ENCODE assay signal across 9 cellular contexts in the genomic region with DNA sequence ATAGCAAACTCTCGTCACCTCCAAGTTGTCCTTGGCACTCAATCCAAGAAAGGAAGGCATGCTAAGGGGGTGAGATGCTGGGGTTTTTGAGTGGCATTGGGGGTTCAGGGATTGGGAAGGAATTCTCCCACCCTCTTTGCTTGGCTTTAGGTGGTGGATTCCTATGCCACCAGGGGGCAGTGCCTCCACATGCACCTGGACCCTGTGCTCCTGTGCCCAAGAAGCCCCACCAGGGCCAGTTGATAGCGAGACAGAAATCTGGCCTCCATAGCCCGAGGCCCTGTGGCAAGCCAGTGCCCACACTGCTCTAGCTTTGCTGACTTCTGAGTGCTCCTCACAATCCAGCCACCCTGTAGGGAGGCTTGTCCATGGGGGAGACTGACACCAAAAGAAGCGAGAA. TPM values are rescaled to one million over a fixed set of nuclear protein-coding genes. Genes with fewer than 3 reads are reported as not detected.
A peak's percentile ranks its signal among the peaks of the same experiment; 100 is the strongest.
DNase-seq lines count a peak whose midpoint lies in the region; ATAC-seq and TF ChIP-seq lines count a peak whose summit lies in the region.
"Had no signal": no experiment of that assay in that cellular context is flagged by ENCODE, and none has a peak within 500 bp of the region (broad histone marks: within the 10 kb centered on the region; RNA-seq: fewer than 3 reads in every experiment).

No MANE protein-coding gene starts in this region.

- peaks cover 11% of the 10 kb centered on the region for H3K27me3 Mint-ChIP-seq in progenitor cell of endocrine pancreas

- intact Hi-C loops in left ventricle myocardium inferior (cut with micrococcal nuclease) (no loop called here), left ventricle myocardium superior (cut with micrococcal nuclease) (no loop called here)

- DNase-seq in left ventricle myocardium inferior: no peak
- DNase-seq in left ventricle myocardium superior: no peak
- DNase-seq in Jurkat, Clone E6-1 (ENCODE audit: low read depth, low spot score): peak; percentile 1
- DNase-seq in brain microvascular endothelial cell: peak; percentile 13
- DNase-seq in progenitor cell of endocrine pancreas (ENCODE audit: low spot score, unreplicated experiment): no peak
- no peak for DNase-seq in anterior cingulate cortex (lab: John Stamatoyannopoulos, UW)
- DNase-seq in central memory CD4-positive, alpha-beta T cell: no peak

- no peak overlapping the region for H3K4me3 Mint-ChIP-seq in progenitor cell of endocrine pancreas (ENCODE audit: low read depth)

- no peak overlapping the region for H3K27ac Mint-ChIP-seq in progenitor cell of endocrine pancreas

- H3K9me3 Mint-ChIP-seq in progenitor cell of endocrine pancreas (ENCODE audit: low read depth): peaks cover 5% of the 10 kb centered on the region

- H3K4me3 ChIP-seq in left ventricle myocardium inferior (no peak overlapping the region), brain microvascular endothelial cell (ENCODE audit: low read depth, low read length) (no peak overlapping the region)
- no peak overlapping the region for H3K4me3 ChIP-seq in Jurkat, Clone E6-1 (ENCODE audit: low read length)

- TF ChIP-seq CTCF in left ventricle myocardium inferior (IDR thresholded peaks at IDR 0.05; ENCODE audit: borderline replicate concordance) (peak; percentile 58), brain microvascular endothelial cell (IDR thresholded peaks at IDR 0.05; ENCODE audit: low read depth, low read length, missing control alignments) (peak; percentile 59), progenitor cell of endocrine pancreas (IDR thresholded peaks at IDR 0.05; ENCODE audit: unreplicated experiment) (peak; percentile 47)

- no peaks in the 10 kb centered on the region for H3K36me3 Mint-ChIP-seq in progenitor cell of endocrine pancreas (ENCODE audit: insufficient read depth)

- H3K27me3 ChIP-seq in left ventricle myocardium inferior (ENCODE audit: low read depth): no peaks in the 10 kb centered on the region
- no peaks in the 10 kb centered on the region for H3K27me3 ChIP-seq in brain microvascular endothelial cell (replicated peaks)

- H3K9me3 ChIP-seq in left ventricle myocardium inferior (replicated peaks): no peaks in the 10 kb centered on the region

- H3K4me1 ChIP-seq in left ventricle myocardium inferior: no peaks in the 10 kb centered on the region

- ATAC-seq in left ventricle myocardium superior (no peak), HG02938 (IDR thresholded peaks at IDR 0.05; ENCODE audit: unreplicated experiment) (no peak)

- in situ Hi-C loops in brain microvascular endothelial cell (cut with HindIII; ENCODE audit: low pct_ligation_motif_present, low sequenced_read_pairs): no loop called here

- H3K4me1 Mint-ChIP-seq in progenitor cell of endocrine pancreas (ENCODE audit: low read depth): no peaks in the 10 kb centered on the region

- H3K36me3 ChIP-seq in left ventricle myocardium inferior: no peaks in the 10 kb centered on the region
- no peaks in the 10 kb centered on the region for H3K36me3 ChIP-seq in brain microvascular endothelial cell (replicated peaks)

- H3K27ac ChIP-seq in left ventricle myocardium inferior (replicated peaks): no peak overlapping the region
- H3K27ac ChIP-seq in brain microvascular endothelial cell: no peak overlapping the region

RNA-seq across cellular contexts. Expression of a gene that starts 2.0 kb away (rescaled TPM):
- total RNA-seq in left ventricle myocardium inferior (not detected), left ventricle myocardium superior (not detected), progenitor cell of endocrine pancreas (0.78 TPM in 1 of 2 replicates, not detected in the other)
- not detected for polyA plus RNA-seq in Jurkat, Clone E6-1 (2012; ENCODE audit: insufficient read depth, insufficient read length)

RNA-seq across cellular contexts. Expression of a gene that starts 18.6 kb away (rescaled TPM):
- total RNA-seq in left ventricle myocardium inferior (2.7 TPM), left ventricle myocardium superior (1.7 TPM), progenitor cell of endocrine pancreas (5.6 and 5.9 TPM in 2 replicates)
- not detected for polyA plus RNA-seq in Jurkat, Clone E6-1 (2012; ENCODE audit: insufficient read depth, insufficient read length)

RNA-seq across cellular contexts. Expression of a gene that starts 20.7 kb away (rescaled TPM):
- total RNA-seq in left ventricle myocardium inferior (not detected), left ventricle myocardium superior (not detected), progenitor cell of endocrine pancreas (not detected in 2 replicates)
- not detected for polyA plus RNA-seq in Jurkat, Clone E6-1 (2012; ENCODE audit: insufficient read depth, insufficient read length)
- polyA plus RNA-seq: adipose tissue had no signal

Comparison
In these comparisons a context has a peak if more than half of its experiments do, and no peak if none do; other contexts are left out.
1. DNase-seq: peak in Jurkat, Clone E6-1 (single experiment) and brain microvascular endothelial cell (single experiment); none in left ventricle myocardium inferior (single experiment), left ventricle myocardium superior (single experiment), progenitor cell of endocrine pancreas (single experiment), anterior cingulate cortex (0 of 58) and central memory CD4-positive, alpha-beta T cell (single experiment).
2. Peak in every context shown above with its lines, with median percentiles within 50 percentile points of each other: CTCF ChIP-seq.